Comparison of ENCODE assay signal across 21 cellular contexts in genomic region chr2:85811850-85812735, GRCh38. TPM values are rescaled to one million over a fixed set of nuclear protein-coding genes. Genes with fewer than 3 reads are reported as not detected.
DNase-seq lines count a peak whose midpoint lies in the region; ATAC-seq and TF ChIP-seq lines count a peak whose summit lies in the region.
"Had no signal": no experiment of that assay in that cellular context is flagged by ENCODE, and none has a peak within 500 bp of the region (broad histone marks: within the 10 kb centered on the region; RNA-seq: fewer than 3 reads in every experiment).

No MANE protein-coding gene starts in this region.

- DNase-seq in heart left ventricle: no peak
- no peak for DNase-seq in Right ventricle myocardium inferior (ENCODE audit: missing footprints)
- peak in 1 of 2 donors; percentile 60 for DNase-seq in ascending aorta (ENCODE audit: low spot score in 2 of 2)
- peak; percentile 9 for DNase-seq in mucosa of gallbladder (ENCODE audit: low spot score)
- DNase-seq in upper lobe of right lung: no peak
- no peak for DNase-seq in amniotic stem cell (lab: John Stamatoyannopoulos, UW)
- no peak for DNase-seq in body of pancreas
- DNase-seq: ACHN; activated CD4-positive, alpha-beta T cell treated with anti-CD3 and anti-CD28 coated beads, Interleukin-2, amount 50 U/mL, for 48 hours; activated naive CD8-positive, alpha-beta T cell treated with anti-CD3 and anti-CD28 coated beads for 36 hours; DMS 273 treated with DMSO at 0.1 percent for 48 hours; foreskin melanocyte; GOT3; NCI-H1105 treated with DMSO at 0.1 percent for 48 hours; NCI-H2107; NCI-H524; occipital lobe; stimulated activated CD4-positive, alpha-beta T cell treated with anti-CD3 and anti-CD28 coated beads, Interleukin-2, amount 100 ng/mL, for 24 hours; stimulated activated naive CD8-positive, alpha-beta T cell treated with anti-CD3 and anti-CD28 coated beads, Interleukin-15, Interleukin-2, amounts not matched to agents 100 U/mL and 50 U/mL, for 24 hours had no signal

- TF ChIP-seq POLR2A in heart left ventricle (IDR thresholded peaks at IDR 0.05) (no peak), body of pancreas (IDR thresholded peaks at IDR 0.05) (no peak)

- H3K27me3 ChIP-seq in heart left ventricle (no peaks in the 10 kb centered on the region), ascending aorta (no peaks in the 10 kb centered on the region), upper lobe of right lung (no peaks in the 10 kb centered on the region), body of pancreas (no peaks in the 10 kb centered on the region)

- ATAC-seq in heart left ventricle: no peak
- ATAC-seq in Right ventricle myocardium inferior: no peak
- peak; percentile 5 for ATAC-seq in upper lobe of right lung
- no peak for ATAC-seq in HG02571 (IDR thresholded peaks at IDR 0.05; ENCODE audit: unreplicated experiment)
- no peak for ATAC-seq in body of pancreas
- ATAC-seq: stimulated activated naive CD8-positive, alpha-beta T cell treated with anti-CD3 and anti-CD28 coated beads, Interleukin-15, Interleukin-2, amounts not matched to agents 100 U/mL and 50 U/mL, for 24 hours; WTC11 had no signal

- TF ChIP-seq CTCF in heart left ventricle (IDR thresholded peaks at IDR 0.05) (no peak), ascending aorta (IDR thresholded peaks at IDR 0.05) (no peak), upper lobe of right lung (IDR thresholded peaks at IDR 0.05) (no peak), body of pancreas (IDR thresholded peaks at IDR 0.05) (no peak)

- H3K9me3 ChIP-seq in heart left ventricle (no peaks in the 10 kb centered on the region), ascending aorta (no peaks in the 10 kb centered on the region), upper lobe of right lung (no peaks in the 10 kb centered on the region), body of pancreas (no peaks in the 10 kb centered on the region)

- intact Hi-C loops in heart left ventricle (cut with DNase I) (loop anchor here in 8 of 10 donors (2.0 to 10.0 kb wide), 7 partner anchors 60 to 177 kb away; partner anchors contain the start of genes ATOH8 (in 1 of the 8) and SFTPB (in 1 of the 8)), Right ventricle myocardium inferior (cut with DNase I) (loop anchor here (5.0 kb wide), 1 partner anchor 175 kb away; no protein-coding TSS in a partner anchor), ascending aorta (cut with DNase I) (loop anchor here (2.0 to 5.0 kb wide), 3 partner anchors 15 to 175 kb away; no protein-coding TSS in a partner anchor), upper lobe of right lung (cut with DNase I) (loop anchor here (5.0 to 10.0 kb wide), 2 partner anchors 85 to 177 kb away; no protein-coding TSS in a partner anchor), body of pancreas (cut with DNase I) (loop anchor here (5.0 kb wide), 2 partner anchors 65 to 80 kb away; no protein-coding TSS in a partner anchor)

- H3K4me3 ChIP-seq in heart left ventricle: no peak overlapping the region
- H3K4me3 ChIP-seq in ascending aorta: peak overlapping the region in 1 of 2 donors; percentile 54
- H3K4me3 ChIP-seq in upper lobe of right lung: no peak overlapping the region
- H3K4me3 ChIP-seq in body of pancreas: no peak overlapping the region

- H3K27ac ChIP-seq in heart left ventricle: peak overlapping the region in 11 of 12 donors; percentile 7 to 84 (median 61)
- peak overlapping the region; percentile 90 to 94 for H3K27ac ChIP-seq in ascending aorta
- peak overlapping the region; percentile 75 for H3K27ac ChIP-seq in upper lobe of right lung
- no peak overlapping the region for H3K27ac ChIP-seq in body of pancreas

- no peaks in the 10 kb centered on the region for H3K36me3 ChIP-seq in heart left ventricle
- H3K36me3 ChIP-seq in ascending aorta: no peaks in the 10 kb centered on the region
- H3K36me3 ChIP-seq in upper lobe of right lung: no peaks in the 10 kb centered on the region
- H3K36me3 ChIP-seq in body of pancreas (replicated peaks in 1 of 2; ENCODE audit: insufficient read depth in 1 of 2, low read depth in 2 of 2): no peaks in the 10 kb centered on the region

- peaks cover 0 to 22% (median 12%) of the 10 kb centered on the region in 12 donors for H3K4me1 ChIP-seq in heart left ventricle
- peaks cover 8 to 41% of the 10 kb centered on the region in 2 donors for H3K4me1 ChIP-seq in ascending aorta
- H3K4me1 ChIP-seq in upper lobe of right lung: peaks cover 24% of the 10 kb centered on the region
- H3K4me1 ChIP-seq in body of pancreas: peaks cover 11% of the 10 kb centered on the region

- WGBS in heart left ventricle, 4 donors: 81 to 91% (median 88%) methylated on average over 12 of the region's 12 CpGs
- WGBS in body of pancreas, 2 donors: 80 to 86% methylated on average over 11 to 12 of the region's 12 CpGs

RNA-seq across cellular contexts. Expression of gene ATOH8, which starts 58.3 kb away (rescaled TPM):
- total RNA-seq in heart left ventricle (100 to 1,000 TPM in 1 of 9 donors, 10 to 100 TPM in 8; 11.8 to 103 (median 18.5) TPM), Right ventricle myocardium inferior (29.1 TPM), ascending aorta (239 TPM), mucosa of gallbladder (9.0 TPM), upper lobe of right lung (93.6 TPM), body of pancreas (10 to 100 TPM; 12.9 to 14.5 TPM)
- 10 to 100 TPM; 22.9 to 37.9 TPM for polyA plus RNA-seq in heart left ventricle
- total RNA-seq: activated naive CD8-positive, alpha-beta T cell treated with anti-CD3 and anti-CD28 coated beads for 36 hours had no signal

Comparison
In these comparisons a context has a peak if more than half of its experiments do, and no peak if none do; other contexts are left out.
1. H3K27ac ChIP-seq: peak in heart left ventricle (11 of 12), ascending aorta (2 of 2) and upper lobe of right lung (single experiment); none in body of pancreas (0 of 4).